Comparison of ENCODE assay signal across 17 cellular contexts in the genomic region with DNA sequence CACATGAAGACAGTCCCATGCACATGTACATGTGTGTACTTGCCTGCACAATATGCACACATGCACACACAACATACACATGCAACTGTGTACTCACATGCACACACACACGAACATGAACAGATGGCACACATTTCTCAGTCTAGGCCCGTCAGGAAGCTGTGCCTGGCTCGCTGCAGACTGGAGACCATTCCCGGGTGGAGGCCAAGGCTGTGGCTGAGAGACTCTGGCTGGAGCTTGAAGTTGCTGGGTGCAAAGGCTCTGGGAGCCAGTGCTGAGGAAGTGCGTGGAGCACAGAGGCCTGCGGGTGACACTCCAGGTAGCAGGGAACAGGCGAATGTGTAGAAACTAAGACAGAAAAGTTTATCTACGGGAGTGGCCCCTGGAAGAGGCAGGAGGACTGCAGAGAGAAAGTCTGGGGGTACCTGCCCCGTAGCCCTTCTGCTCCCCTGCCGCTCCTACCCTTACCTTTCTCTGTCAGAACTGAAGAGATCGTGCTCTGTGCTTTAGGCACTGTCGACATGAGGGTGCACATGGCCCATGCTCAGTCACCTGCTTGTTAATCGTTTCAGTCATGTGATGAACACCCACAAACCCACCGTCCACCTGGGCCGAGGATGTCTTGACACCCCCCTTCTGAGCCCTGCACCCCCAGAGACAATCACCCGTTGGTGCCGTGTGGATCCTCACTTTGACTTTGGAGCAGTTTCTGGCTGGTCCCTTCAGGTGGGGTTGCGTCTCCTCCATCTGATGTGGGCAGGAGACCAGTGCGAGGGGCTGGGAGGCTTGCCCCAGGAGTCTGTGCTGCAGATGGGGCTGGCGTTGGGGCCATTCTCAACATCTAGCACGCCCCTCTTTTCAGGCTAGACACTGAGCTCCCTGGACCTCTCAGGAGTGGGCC.
"Had no signal": no experiment of that assay in that cellular context is flagged by ENCODE, and none has a peak within 500 bp of the region (broad histone marks: within the 10 kb centered on the region; RNA-seq: fewer than 3 reads in every experiment).

No MANE protein-coding gene starts in this region.

- FAIRE-seq: kidney had no signal

- H3K27me3 Mint-ChIP-seq: activated CD4-positive, alpha-beta T cell treated with anti-CD3 and anti-CD28 coated beads, Interleukin-2, amount 10 ng/mL, durations not matched to agents 24 days and 14 days; activated naive CD8-positive, alpha-beta T cell treated with anti-CD3 and anti-CD28 coated beads, Interleukin-2, amount 50 U/mL, for 24 hours; stimulated activated naive CD8-positive, alpha-beta T cell treated with anti-CD3 and anti-CD28 coated beads, Interleukin-15, amount 100 ng/mL, for 72 hours had no signal

- H3K4me1 ChIP-seq: left lung, prostate gland, vagina had no signal

- H3K27me3 ChIP-seq: hepatocyte, vagina had no signal

- H3K36me3 Mint-ChIP-seq: natural killer cell had no signal

- H3K79me2 ChIP-seq: hepatocyte had no signal

- H3K27ac Mint-ChIP-seq: activated B cell treated with CpG ODN at 0.5 μM for 24 hours; activated CD4-positive, alpha-beta T cell treated with anti-CD3 and anti-CD28 coated beads, Interleukin-2, amount 10 ng/mL, durations not matched to agents 24 days and 14 days; natural killer cell had no signal

- H3K4me1 Mint-ChIP-seq: activated B cell treated with CpG ODN at 0.5 μM for 24 hours had no signal

- H3K9me3 Mint-ChIP-seq: activated B cell treated with CpG ODN at 0.5 μM for 24 hours; activated CD4-positive, alpha-beta T cell treated with anti-CD3 and anti-CD28 coated beads, Interleukin-2, amount 10 ng/mL, durations not matched to agents 24 days and 14 days; activated naive CD8-positive, alpha-beta T cell treated with anti-CD3 and anti-CD28 coated beads, Interleukin-2, amount 50 U/mL, for 24 hours; natural killer cell had no signal

- H3K4me3 ChIP-seq: hepatocyte, left lung, mucosa of descending colon, prostate gland, smooth muscle cell, thoracic aorta, vagina had no signal

- H3K36me3 ChIP-seq: left lung, prostate gland, thoracic aorta, vagina had no signal

- ATAC-seq: esophagus mucosa, left lung, mucosa of descending colon, natural killer cell had no signal

- DNase-seq: activated B cell treated with CpG ODN at 0.5 μM for 24 hours, kidney, left lung, mammary epithelial cell, mucosa of descending colon, natural killer cell, right cardiac atrium, SW 1271 had no signal

- H3K27ac ChIP-seq: hepatocyte, left lung, prostate gland, thoracic aorta, vagina had no signal

- H2AFZ ChIP-seq: hepatocyte had no signal

- H3K4me2 ChIP-seq: hepatocyte, smooth muscle cell had no signal

- H3K4me3 Mint-ChIP-seq: activated B cell treated with CpG ODN at 0.5 μM for 24 hours; activated CD4-positive, alpha-beta T cell treated with anti-CD3 and anti-CD28 coated beads, Interleukin-2, amount 10 ng/mL, durations not matched to agents 24 days and 14 days; activated naive CD8-positive, alpha-beta T cell treated with anti-CD3 and anti-CD28 coated beads, Interleukin-2, amount 50 U/mL, for 24 hours; natural killer cell had no signal

- H3K9me3 ChIP-seq: left lung, mucosa of descending colon, prostate gland, thoracic aorta, vagina had no signal
